10 cellular contexts compared by ENCODE assay signal in genomic region chr3:171028779-171029232, GRCh38. TPM values are rescaled to one million over a fixed set of nuclear protein-coding genes. Genes with fewer than 3 reads are reported as not detected.
DNase-seq lines count a peak whose midpoint lies in the region; ATAC-seq, FAIRE-seq and TF ChIP-seq lines count a peak whose summit lies in the region.
"Had no signal": no experiment of that assay in that cellular context is flagged by ENCODE, and none has a peak within 500 bp of the region (broad histone marks: within the 10 kb centered on the region; RNA-seq: fewer than 3 reads in every experiment).

No MANE protein-coding gene starts in this region.

- TF ChIP-seq POLR2A in transverse colon (IDR thresholded peaks at IDR 0.05): no peak

- H3K27ac ChIP-seq in duodenal mucosa (ENCODE audit: low read depth, low read length) (peak overlapping the region; percentile 49), left lung (no peak overlapping the region), transverse colon (peak overlapping the region in 1 of 4 donors; percentile 33)

- DNase-seq in HTR-8/SVneo (ENCODE audit: insufficient read length, low spot score): peak; percentile 69
- DNase-seq in left lung: no peak
- DNase-seq in transverse colon: no peak
- DNase-seq in DMS 273 (lab: John Stamatoyannopoulos, UW; ENCODE audit: unreplicated experiment): no peak
- no peak for DNase-seq in NCI-H1105 (lab: John Stamatoyannopoulos, UW)
- DNase-seq in stimulated activated CD4-positive, alpha-beta T cell treated with anti-CD3 and anti-CD28 coated beads, Interleukin-12 subunit alpha, Interleukin-12 subunit beta, amount 100 ng/mL, for 4 hours: no peak
- DNase-seq: NCI-H2171 treated with DMSO at 0.1 percent for 48 hours had no signal

- FAIRE-seq in HTR-8/SVneo (lab: Jason Lieb, UNC): peak; percentile 77
- FAIRE-seq: frontal cortex had no signal

- H3K27me3 ChIP-seq in duodenal mucosa (ENCODE audit: control insufficient read depth in 1 of 2, insufficient read depth in 2 of 2, low read length in 2 of 2): peaks cover 0 to 4% of the 10 kb centered on the region in 2 donors
- peaks cover 0 to 37% of the 10 kb centered on the region in 2 donors for H3K27me3 ChIP-seq in left lung
- H3K27me3 ChIP-seq in transverse colon: peaks cover 18% of the 10 kb centered on the region

- no peaks in the 10 kb centered on the region for H3K36me3 ChIP-seq in duodenal mucosa (ENCODE audit: control insufficient read depth in 1 of 2, insufficient read depth in 2 of 2, low read length in 2 of 2)
- H3K36me3 ChIP-seq in left lung: no peaks in the 10 kb centered on the region
- H3K36me3 ChIP-seq in transverse colon: no peaks in the 10 kb centered on the region

- H3K9ac ChIP-seq in duodenal mucosa (ENCODE audit: low read depth in 1 of 2, low read length in 2 of 2): peak overlapping the region; percentile 23 to 28

- H3K4me1 ChIP-seq in duodenal mucosa (ENCODE audit: control insufficient read depth in 1 of 2, insufficient read depth in 2 of 2, low read length in 2 of 2) (peaks cover 14 to 20% of the 10 kb centered on the region in 2 donors), left lung (no peaks in the 10 kb centered on the region), transverse colon (peaks cover 0 to 8% (median 7%) of the 10 kb centered on the region in 4 donors)

- 39 to 60% methylated on average over 4 to 8 of the region's 8 CpGs for WGBS in transverse colon (ENCODE audit: low coverage in 1 of 2), 2 donors

- H3K9me3 ChIP-seq in duodenal mucosa (ENCODE audit: control insufficient read depth in 1 of 2, low read length in 2 of 2): no peaks in the 10 kb centered on the region
- H3K9me3 ChIP-seq in left lung: no peaks in the 10 kb centered on the region
- no peaks in the 10 kb centered on the region for H3K9me3 ChIP-seq in transverse colon

- intact Hi-C loops in left lung (cut with DNase I) (no loop called here), transverse colon (cut with DNase I; ENCODE audit: low total_unique reads) (no loop called here)

- in situ Hi-C loops in transverse colon (cut with MboI; ENCODE audit: low pct_ligation_motif_present in 1 of 4, low pct_unique_long_range_greater_than_20kb in 1 of 4, low sequenced_read_pairs in 3 of 4): no loop called here

- TF ChIP-seq CTCF in left lung (IDR thresholded peaks at IDR 0.05): no peak
- no peak for TF ChIP-seq CTCF in transverse colon (IDR thresholded peaks at IDR 0.05)

- H3K4me3 ChIP-seq in duodenal mucosa (ENCODE audit: low read depth in 1 of 2, low read length in 2 of 2): peak overlapping the region; percentile 65 to 72
- peak overlapping the region in 1 of 2 donors; percentile 2 for H3K4me3 ChIP-seq in left lung
- peak overlapping the region in 3 of 4 donors; percentile 7 to 34 (median 17) for H3K4me3 ChIP-seq in transverse colon

- ATAC-seq in left lung (peak; percentile 50), HG02759 (IDR thresholded peaks at IDR 0.05; ENCODE audit: unreplicated experiment) (no peak)

- no peak for TF ChIP-seq EP300 in transverse colon (IDR thresholded peaks at IDR 0.05; ENCODE audit: low read depth)

RNA-seq across cellular contexts. Expression of gene SLC2A2, which starts 2.3 kb away (rescaled TPM):
- not detected for total RNA-seq in left lung
- not detected for total RNA-seq in transverse colon
- total RNA-seq: frontal cortex had no signal
